Comparison of ENCODE assay signal across 8 cellular contexts in genomic region chr12:7128681-7129593, GRCh38. TPM values are rescaled to one million over a fixed set of nuclear protein-coding genes. Genes with fewer than 3 reads are reported as not detected.
A peak's percentile ranks its signal among the peaks of the same experiment; 100 is the strongest.
DNase-seq lines count a peak whose midpoint lies in the region; ATAC-seq, FAIRE-seq and TF ChIP-seq lines count a peak whose summit lies in the region.

TSS of gene RBP5 (minus strand) at chr12:7128889. CDS start at chr12:7128775, 114 bp downstream.

- no peak for FAIRE-seq in GM12892 (lab: Jason Lieb, UNC)

- POLR2A ChIA-PET in BJ (lab: Charles Lee) = no interaction called here

- no peaks in the 10 kb centered on the region for H3K36me3 Mint-ChIP-seq in dendritic cell treated with granulocyte-macrophage colony-stimulating factor and Interleukin-4, amounts not matched to agents 40 ng/mL and 50 ng/mL, for 4 days (ENCODE audit: low read depth)
- no peaks in the 10 kb centered on the region for H3K36me3 Mint-ChIP-seq in natural killer cell

- no peak within 1 kb of the TSS for H3K27ac Mint-ChIP-seq in dendritic cell treated with granulocyte-macrophage colony-stimulating factor and Interleukin-4, amounts not matched to agents 40 ng/mL and 50 ng/mL, for 4 days
- peak within 1 kb of the TSS; percentile 91 to 94 for H3K27ac Mint-ChIP-seq in natural killer cell

- DNase-seq in BJ (ENCODE audit: low read depth) = no peak
- no peak for DNase-seq in natural killer cell
- no peak for DNase-seq in GM12892 (ENCODE audit: insufficient read length)
- DNase-seq in NAMALWA (ENCODE audit: low spot score) = no peak
- DNase-seq in NCI-H1105 treated with DMSO at 0.1 percent for 48 hours (lab: John Stamatoyannopoulos, UW) = no peak

- no peaks in the 10 kb centered on the region for H3K9me3 Mint-ChIP-seq in dendritic cell treated with granulocyte-macrophage colony-stimulating factor and Interleukin-4, amounts not matched to agents 40 ng/mL and 50 ng/mL, for 4 days
- no peaks in the 10 kb centered on the region for H3K9me3 Mint-ChIP-seq in natural killer cell

- H3K4me3 ChIP-seq in BJ (ENCODE audit: low read depth, low read length) = peak within 1 kb of the TSS; percentile 61

- H3K27me3 Mint-ChIP-seq in dendritic cell treated with granulocyte-macrophage colony-stimulating factor and Interleukin-4, amounts not matched to agents 40 ng/mL and 50 ng/mL, for 4 days = peaks cover 71% of the 10 kb centered on the region
- H3K27me3 Mint-ChIP-seq in natural killer cell (ENCODE audit: low read depth in 2 of 2) = no peaks in the 10 kb centered on the region

- peaks cover 41% of the 10 kb centered on the region for H3K4me1 Mint-ChIP-seq in dendritic cell treated with granulocyte-macrophage colony-stimulating factor and Interleukin-4, amounts not matched to agents 40 ng/mL and 50 ng/mL, for 4 days (ENCODE audit: low read depth)
- H3K4me1 Mint-ChIP-seq in natural killer cell = peaks cover 30 to 50% of the 10 kb centered on the region in 2 donors

- peak within 1 kb of the TSS; percentile 48 for H3K4me3 Mint-ChIP-seq in dendritic cell treated with granulocyte-macrophage colony-stimulating factor and Interleukin-4, amounts not matched to agents 40 ng/mL and 50 ng/mL, for 4 days
- H3K4me3 Mint-ChIP-seq in natural killer cell = peak within 1 kb of the TSS; percentile 99

- CTCF ChIA-PET in BJ (lab: Yijun Ruan, JAX) = interaction anchor here (1.0 to 2.7 kb wide), 3 partner anchors 13 to 183 kb away, joined by 3 to 13 read pairs (median 3); no protein-coding TSS in a partner anchor

- no peak for TF ChIP-seq POLR2A in GM12892 (IDR thresholded peaks at IDR 0.05; ENCODE audit: low read depth, low read length)

- TF ChIP-seq CTCF in BJ (IDR thresholded peaks at IDR 0.05; ENCODE audit: insufficient read depth, low read depth, low read length) (no peak), natural killer cell (IDR thresholded peaks at IDR 0.05) (no peak)

- ATAC-seq in natural killer cell (no peak), GM19023 (IDR thresholded peaks at IDR 0.05; ENCODE audit: unreplicated experiment) (no peak)

- intact Hi-C loops in dendritic cell treated with granulocyte-macrophage colony-stimulating factor and Interleukin-4, amounts not matched to agents 40 ng/mL and 50 ng/mL, for 4 days (cut with micrococcal nuclease) = no loop called here
- intact Hi-C loops in natural killer cell (cut with micrococcal nuclease) = no loop called here

- no peaks in the 10 kb centered on the region for H3K27me3 ChIP-seq in BJ (ENCODE audit: control insufficient read depth, insufficient read depth, low read length)

- peak within 1 kb of the TSS; percentile 45 for H3K27ac ChIP-seq in KOPT-K1 (ENCODE audit: low read depth, low read length, poor library complexity, severe bottlenecking)

- no peaks in the 10 kb centered on the region for H3K9me3 ChIP-seq in KOPT-K1 (ENCODE audit: insufficient read depth, low read length, poor library complexity, severe bottlenecking)

- peaks cover 3% of the 10 kb centered on the region for H3K36me3 ChIP-seq in BJ (ENCODE audit: control insufficient read depth, insufficient read depth, low read length)
- H3K36me3 ChIP-seq in KOPT-K1 (ENCODE audit: insufficient read depth, low read length) = no peaks in the 10 kb centered on the region

RNA-seq across cellular contexts. Expression of gene RBP5, which starts in this region (rescaled TPM):
- polyA plus RNA-seq in BJ (2011; rRNA removed) = not detected in 2 replicates
- polyA minus RNA-seq in BJ (2011; rRNA and poly(A)+ RNA removed) = not detected in 2 replicates
- total RNA-seq in natural killer cell = not detected
- polyA plus RNA-seq in GM12892 (2012; ENCODE audit: missing spikeins) = 3.9 TPM
